16 cellular contexts compared by ENCODE assay signal in the genomic region with DNA sequence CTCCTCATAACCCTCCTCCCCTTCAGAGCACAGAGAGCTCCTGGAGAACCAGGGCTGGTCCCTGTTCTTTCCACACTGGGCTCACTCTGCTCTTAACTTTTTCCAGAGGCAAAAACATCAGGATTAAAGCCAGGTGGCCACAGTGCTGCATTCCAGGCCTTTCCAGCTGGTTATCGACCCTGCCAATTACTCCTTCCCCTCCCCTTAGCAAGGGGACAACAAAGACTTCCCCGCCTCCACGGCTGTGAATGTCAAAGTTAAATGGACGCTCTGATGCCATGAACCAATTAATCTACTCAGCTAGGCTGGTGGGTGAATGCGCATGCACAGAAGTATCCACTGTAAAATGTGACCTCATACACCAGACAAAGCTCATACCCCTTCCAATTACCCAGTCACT. TPM values are rescaled to one million over a fixed set of nuclear protein-coding genes. Genes with fewer than 3 reads are reported as not detected.
DNase-seq lines count a peak whose midpoint lies in the region; ATAC-seq and TF ChIP-seq lines count a peak whose summit lies in the region.
"Had no signal": no experiment of that assay in that cellular context is flagged by ENCODE, and none has a peak within 500 bp of the region (broad histone marks: within the 10 kb centered on the region; RNA-seq: fewer than 3 reads in every experiment).

No MANE protein-coding gene starts in this region.

- TF ChIP-seq EP300 in stomach (IDR thresholded peaks at IDR 0.05), result no peak

- H3K27ac ChIP-seq in GM23248 (peak overlapping the region; percentile 85), stomach (peak overlapping the region in 4 of 5 donors; percentile 57 to 74 (median 63))

- peak; percentile 46 for DNase-seq in GM23248
- no peak for DNase-seq in central memory CD8-positive, alpha-beta T cell (ENCODE audit: low spot score in 2 of 2)
- DNase-seq in left kidney (ENCODE audit: low read depth, low spot score), result peak; percentile 29
- no peak for DNase-seq in stomach
- no peak for DNase-seq in activated T-cell treated with anti-CD3 and anti-CD28 coated beads, Interleukin-2, amount 50 U/mL, for 72 hours
- no peak for DNase-seq in cerebellar nuclear complex (lab: John Stamatoyannopoulos, UW)
- no peak for DNase-seq in SW480 (ENCODE audit: low spot score)
- no peak for DNase-seq in MG63
- DNase-seq: activated CD4-positive, alpha-beta T cell treated with anti-CD3 and anti-CD28 coated beads, Interleukin-2, amount 50 U/mL, for 4 hours; activated naive CD4-positive, alpha-beta T cell treated with anti-CD3 and anti-CD28 coated beads, Interleukin-2, amount 50 U/mL, for 16 hours; CD8-positive, alpha-beta memory T cell; GOT3; NCI-H2081 had no signal

- no peak for ATAC-seq in central memory CD8-positive, alpha-beta T cell (replicated peaks; ENCODE audit: extremely low read depth, poor library complexity, severe bottlenecking)
- ATAC-seq in activated T-cell treated with anti-CD3 and anti-CD28 coated beads, Interleukin-2, amount 50 U/mL, for 72 hours (replicated peaks in 1 of 2), result no peak

- H3K27me3 ChIP-seq in GM23248 (replicated peaks; ENCODE audit: insufficient read depth) (no peaks in the 10 kb centered on the region), stomach (no peaks in the 10 kb centered on the region), MG63 (no peaks in the 10 kb centered on the region)

- in situ Hi-C loops in GM23248 (cut with MboI), result no loop called here

- H3K4me3 ChIP-seq in GM23248 (no peak overlapping the region), stomach (no peak overlapping the region), MG63 (no peak overlapping the region)

- peaks cover 13% of the 10 kb centered on the region for H3K4me1 Mint-ChIP-seq in central memory CD8-positive, alpha-beta T cell
- H3K4me1 Mint-ChIP-seq in activated T-cell treated with anti-CD3 and anti-CD28 coated beads, Interleukin-2, amount 50 U/mL, for 72 hours (ENCODE audit: low read depth), result no peaks in the 10 kb centered on the region

- no peaks in the 10 kb centered on the region for H3K9me2 ChIP-seq in GM23248 (ENCODE audit: insufficient read depth)

- H3K4me2 ChIP-seq in GM23248 (ENCODE audit: unreplicated experiment), result no peak overlapping the region

- peak overlapping the region; percentile 65 for H3K27ac Mint-ChIP-seq in central memory CD8-positive, alpha-beta T cell (ENCODE audit: low read depth)
- H3K27ac Mint-ChIP-seq in activated T-cell treated with anti-CD3 and anti-CD28 coated beads, Interleukin-2, amount 50 U/mL, for 72 hours, result no peak overlapping the region

- H3K36me3 Mint-ChIP-seq in central memory CD8-positive, alpha-beta T cell (ENCODE audit: insufficient read depth), result peaks cover 68% of the 10 kb centered on the region
- peaks cover 3 to 24% of the 10 kb centered on the region in 2 donors for H3K36me3 Mint-ChIP-seq in activated T-cell treated with anti-CD3 and anti-CD28 coated beads, Interleukin-2, amount 50 U/mL, for 72 hours (ENCODE audit: insufficient read depth in 2 of 2)

- no peak overlapping the region for H2AFZ ChIP-seq in GM23248

- no peaks in the 10 kb centered on the region for H3K27me3 Mint-ChIP-seq in central memory CD8-positive, alpha-beta T cell
- H3K27me3 Mint-ChIP-seq in activated T-cell treated with anti-CD3 and anti-CD28 coated beads, Interleukin-2, amount 50 U/mL, for 72 hours (ENCODE audit: low read depth), result no peaks in the 10 kb centered on the region
- H3K27me3 Mint-ChIP-seq: CD8-positive, alpha-beta memory T cell had no signal

- no peaks in the 10 kb centered on the region for H3K9me3 ChIP-seq in GM23248 (ENCODE audit: low read depth)
- no peaks in the 10 kb centered on the region for H3K9me3 ChIP-seq in stomach
- no peaks in the 10 kb centered on the region for H3K9me3 ChIP-seq in MG63

- H3K9me3 Mint-ChIP-seq in central memory CD8-positive, alpha-beta T cell, result no peaks in the 10 kb centered on the region
- H3K9me3 Mint-ChIP-seq in activated T-cell treated with anti-CD3 and anti-CD28 coated beads, Interleukin-2, amount 50 U/mL, for 72 hours, result no peaks in the 10 kb centered on the region
- H3K9me3 Mint-ChIP-seq: CD8-positive, alpha-beta memory T cell had no signal

- H4K20me1 ChIP-seq in GM23248 (ENCODE audit: insufficient read depth), result no peaks in the 10 kb centered on the region

- peak overlapping the region; percentile 53 for H3K9ac ChIP-seq in GM23248

- TF ChIP-seq CTCF in stomach (IDR thresholded peaks at IDR 0.05), result no peak

- intact Hi-C loops in stomach (cut with DNase I; ENCODE audit: low total_unique reads), result no loop called here

- TF ChIP-seq POLR2A in stomach (IDR thresholded peaks at IDR 0.05), result no peak

- WGBS in GM23248 (ENCODE audit: low coverage in 1 of 2, low lambda C conversion rate in 2 of 2, missing lambda C conversion rate in 2 of 2), 2 experiments, result 15 to 16% methylated on average over 5 of the region's 5 CpGs
- WGBS in stomach, 5 donors, result 47 to 68% (median 62%) methylated on average over 5 of the region's 5 CpGs

- H3K4me3 Mint-ChIP-seq in central memory CD8-positive, alpha-beta T cell, result no peak overlapping the region
- H3K4me3 Mint-ChIP-seq in activated T-cell treated with anti-CD3 and anti-CD28 coated beads, Interleukin-2, amount 50 U/mL, for 72 hours, result no peak overlapping the region
- H3K4me3 Mint-ChIP-seq: CD8-positive, alpha-beta memory T cell had no signal

- peaks cover 54% of the 10 kb centered on the region for H3K79me2 ChIP-seq in GM23248 (ENCODE audit: insufficient read depth)

- H3F3A ChIP-seq in GM23248 (ENCODE audit: insufficient read depth), result peaks cover 55% of the 10 kb centered on the region

- H3K4me1 ChIP-seq in GM23248 (ENCODE audit: insufficient read depth), result peaks cover 19% of the 10 kb centered on the region
- H3K4me1 ChIP-seq in stomach, result peaks cover 0 to 18% (median 7%) of the 10 kb centered on the region in 4 donors

- H3K36me3 ChIP-seq in GM23248 (ENCODE audit: low read depth) (peaks cover 65% of the 10 kb centered on the region), stomach (peaks cover 69 to 99% (median 98%) of the 10 kb centered on the region in 4 donors), MG63 (peaks cover 86% of the 10 kb centered on the region)

RNA-seq across cellular contexts. Expression of a gene that starts 23.1 kb away (rescaled TPM):
- total RNA-seq in GM23248 (2014; rRNA removed; shearing (Covaris generic)), result 139 and 144 TPM in 2 replicates
- polyA plus RNA-seq in GM23248 (2016; fragmentation: Nextera tagmentation; extraction: Ambion mirVana) (101 TPM in 2 replicates), stomach (10 to 100 TPM; 19.8 to 23.8 (median 23.5) TPM)
- 100 to 1,000 TPM in 1 of 5 donors, 10 to 100 TPM in 4; 29.8 to 121 (median 48.7) TPM for total RNA-seq in stomach
- total RNA-seq in activated T-cell treated with anti-CD3 and anti-CD28 coated beads, Interleukin-2, amount 50 U/mL, for 72 hours, result 100 to 1,000 TPM; 124 to 129 TPM
- 151 and 195 TPM in 2 replicates for total RNA-seq in MG63 (2014; rRNA removed; shearing (Covaris generic); ENCODE audit: low replicate concordance)

RNA-seq across cellular contexts. Expression of a gene that starts 30.4 kb away (rescaled TPM):
- total RNA-seq in GM23248 (2014; rRNA removed; shearing (Covaris generic)), result 27.7 and 28.5 TPM in 2 replicates
- polyA plus RNA-seq in GM23248 (2016; fragmentation: Nextera tagmentation; extraction: Ambion mirVana) (12.5 and 12.8 TPM in 2 replicates), stomach (under 1 TPM; 0.43 to 0.87 (median 0.61) TPM)
- total RNA-seq in stomach, result 10 to 100 TPM in 3 of 5 donors, 1 to 10 TPM in 2; 1.8 to 26.4 (median 11.2) TPM
- 10 to 100 TPM; 17.6 to 24.4 TPM for total RNA-seq in activated T-cell treated with anti-CD3 and anti-CD28 coated beads, Interleukin-2, amount 50 U/mL, for 72 hours
- 10.9 and 13.3 TPM in 2 replicates for total RNA-seq in MG63 (2014; rRNA removed; shearing (Covaris generic); ENCODE audit: low replicate concordance)

RNA-seq across cellular contexts. Expression of a gene that starts 34.8 kb away (rescaled TPM):
- total RNA-seq in GM23248 (2014; rRNA removed; shearing (Covaris generic)), result 0.25 and 0.54 TPM in 2 replicates
- polyA plus RNA-seq in GM23248 (2016; fragmentation: Nextera tagmentation; extraction: Ambion mirVana) (0.81 and 1.4 TPM in 2 replicates), stomach (1 to 10 TPM in 1 of 3 donors, under 1 TPM in 2; 0.78 to 2.1 (median 0.81) TPM)
- 1 to 10 TPM in 1 of 5 donors, not detected in 4; 1.3 TPM for total RNA-seq in stomach
- 1 to 10 TPM in 1 of 2 donors, under 1 TPM in 1; 0.72 to 1.6 TPM for total RNA-seq in activated T-cell treated with anti-CD3 and anti-CD28 coated beads, Interleukin-2, amount 50 U/mL, for 72 hours
- not detected in 2 replicates for total RNA-seq in MG63 (2014; rRNA removed; shearing (Covaris generic); ENCODE audit: low replicate concordance)
- total RNA-seq: mononuclear cell had no signal

RNA-seq across cellular contexts. Expression of a gene that starts 58.0 kb away (rescaled TPM):
- total RNA-seq in GM23248 (2014; rRNA removed; shearing (Covaris generic)), result 2.3 TPM in 1 of 2 replicates, not detected in the other
- 0.09 TPM in 2 replicates for polyA plus RNA-seq in GM23248 (2016; fragmentation: Nextera tagmentation; extraction: Ambion mirVana)
- total RNA-seq in stomach, result 1 to 10 TPM in 1 of 5 donors, not detected in 4; 1.1 TPM
- under 1 TPM in 1 of 3 donors, not detected in 2; 0.23 TPM for polyA plus RNA-seq in stomach
- under 1 TPM in 1 of 2 donors, not detected in 1; 0.36 TPM for total RNA-seq in activated T-cell treated with anti-CD3 and anti-CD28 coated beads, Interleukin-2, amount 50 U/mL, for 72 hours
- total RNA-seq in MG63 (2014; rRNA removed; shearing (Covaris generic); ENCODE audit: low replicate concordance), result not detected in 2 replicates
- total RNA-seq: CD8-positive, alpha-beta memory T cell; mononuclear cell; skeletal muscle tissue; T-helper 1 cell treated with Interleukin-12 subunit alpha and Interleukin-12 subunit beta and Interleukin-4 antibody, amounts not matched to agents 30 ng/mL and 1 ng/mL, for 36 hours had no signal

RNA-seq across cellular contexts. Expression of a gene that starts 59.6 kb away (rescaled TPM):
- 61.7 and 69.8 TPM in 2 replicates for total RNA-seq in GM23248 (2014; rRNA removed; shearing (Covaris generic))
- polyA plus RNA-seq in GM23248 (2016; fragmentation: Nextera tagmentation; extraction: Ambion mirVana) (59.3 and 69.6 TPM in 2 replicates), stomach (10 to 100 TPM; 70.6 to 80.7 (median 77.0) TPM)
- 10 to 100 TPM in 4 of 5 donors, 1 to 10 TPM in 1; 9.8 to 79.5 (median 31.4) TPM for total RNA-seq in stomach
- 10 to 100 TPM; 34.9 to 49.5 TPM for total RNA-seq in activated T-cell treated with anti-CD3 and anti-CD28 coated beads, Interleukin-2, amount 50 U/mL, for 72 hours
- total RNA-seq in MG63 (2014; rRNA removed; shearing (Covaris generic); ENCODE audit: low replicate concordance), result 69.3 and 124 TPM in 2 replicates

Comparison
In these comparisons a context has a peak if more than half of its experiments do, and no peak if none do; other contexts are left out.
1. DNase-seq: peak in GM23248 (single experiment) and left kidney (single experiment); none in central memory CD8-positive, alpha-beta T cell (0 of 2), stomach (single experiment), activated T-cell treated with anti-CD3 and anti-CD28 coated beads, Interleukin-2, amount 50 U/mL, for 72 hours (0 of 2), cerebellar nuclear complex (0 of 2), SW480 (single experiment) and MG63 (single experiment).